27 cellular contexts compared by ENCODE assay signal in the genomic region with DNA sequence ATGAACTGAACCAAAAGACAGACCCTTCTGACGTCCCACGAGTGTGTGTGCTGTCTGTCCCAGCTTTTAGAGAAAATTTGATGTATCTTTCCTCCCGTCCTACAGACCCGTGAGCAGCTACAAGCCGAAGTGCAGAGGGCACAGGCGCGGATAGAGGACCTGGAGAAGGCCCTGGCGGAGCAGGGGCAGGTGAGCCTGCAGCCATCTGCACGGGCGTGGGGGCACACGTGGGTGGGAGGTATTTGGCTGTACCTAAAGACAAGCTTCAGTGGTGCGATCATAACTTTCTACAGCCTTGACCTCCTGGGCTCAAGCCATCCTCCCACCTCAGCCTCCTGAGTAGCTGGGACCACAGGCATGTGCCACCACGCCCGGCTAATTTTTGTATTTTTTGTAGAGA. TPM values are rescaled to one million over a fixed set of nuclear protein-coding genes. Genes with fewer than 3 reads are reported as not detected.
"Had no signal": no experiment of that assay in that cellular context is flagged by ENCODE, and none has a peak within 500 bp of the region (broad histone marks: within the 10 kb centered on the region; RNA-seq: fewer than 3 reads in every experiment).

No MANE protein-coding gene starts in this region.

- DNase-seq: activated CD4-positive, alpha-beta T cell treated with anti-CD3 and anti-CD28 coated beads, Interleukin-2, amount 50 U/mL, for 1 hour; activated CD4-positive, CD25-positive, alpha-beta regulatory T cell; activated CD8-positive, alpha-beta memory T cell treated with anti-CD3 and anti-CD28 coated beads, Interleukin-2, amount 50 U/mL, for 48 hours; activated naive CD8-positive, alpha-beta T cell treated with anti-CD3 and anti-CD28 coated beads, Interleukin-2, amount 10 ng/mL, durations not matched to agents 7 days and 5 days; activated T-cell treated with anti-CD3 and anti-CD28 coated beads, Interleukin-2, amount 50 U/mL, for 1 hour; adrenal gland; body of pancreas; KG1; NCI-H1092; NCI-H1417; NCI-H1930; NCI-H2107; NCI-H2171 treated with DMSO at 0.1 percent for 48 hours; NCI-H510A treated with DMSO at 0.1 percent for 48 hours; NCI-H69; NK-92 treated with Interleukin-12 subunit alpha and Interleukin-12 subunit beta, amount 100 ng/mL, for 24 hours; OCI-M1; RPMI8226; SJCRH30; SK-N-SH; T-helper 1 cell had no signal

- H3K27ac ChIP-seq: adrenal gland, ascending aorta, body of pancreas, SJCRH30, VCaP had no signal

- H3K27me3 ChIP-seq: adrenal gland, ascending aorta, body of pancreas, SJCRH30 had no signal

- H3K36me3 ChIP-seq: adrenal gland, ascending aorta, SJCRH30 had no signal

- H3K9ac ChIP-seq: SK-N-SH had no signal

- H3K4me1 ChIP-seq: adrenal gland, ascending aorta, body of pancreas, SJCRH30 had no signal

- H3K4me3 ChIP-seq: adrenal gland, ascending aorta, body of pancreas, SJCRH30 had no signal

- H3K9me3 ChIP-seq: adrenal gland, ascending aorta, body of pancreas, SJCRH30, SK-N-SH had no signal

- ATAC-seq: activated CD8-positive, alpha-beta T cell treated with anti-CD3 and anti-CD28 coated beads for 36 hours; body of pancreas; Panc1 had no signal

- H3K4me2 ChIP-seq: SK-N-SH had no signal

- FAIRE-seq: bronchial epithelial cell had no signal

RNA-seq across cellular contexts. Expression of a gene that starts 41.7 kb away (rescaled TPM):
- total RNA-seq: ascending aorta, SJCRH30 had no signal
- polyA plus RNA-seq: IgD-negative memory B cell had no signal
